ENCODE assay signal across 1 cellular context in genomic region chr1:184485731-184486723, GRCh38.
TF ChIP-seq lines count a peak whose summit lies in the region.

No MANE protein-coding gene starts in this region.

TF ChIP-seq in SK-N-SH, 30 proteins besides CTCF, POLR2A, EP300 and RAD21 (continued from another document):
- TF ChIP-seq, protein P1, sequence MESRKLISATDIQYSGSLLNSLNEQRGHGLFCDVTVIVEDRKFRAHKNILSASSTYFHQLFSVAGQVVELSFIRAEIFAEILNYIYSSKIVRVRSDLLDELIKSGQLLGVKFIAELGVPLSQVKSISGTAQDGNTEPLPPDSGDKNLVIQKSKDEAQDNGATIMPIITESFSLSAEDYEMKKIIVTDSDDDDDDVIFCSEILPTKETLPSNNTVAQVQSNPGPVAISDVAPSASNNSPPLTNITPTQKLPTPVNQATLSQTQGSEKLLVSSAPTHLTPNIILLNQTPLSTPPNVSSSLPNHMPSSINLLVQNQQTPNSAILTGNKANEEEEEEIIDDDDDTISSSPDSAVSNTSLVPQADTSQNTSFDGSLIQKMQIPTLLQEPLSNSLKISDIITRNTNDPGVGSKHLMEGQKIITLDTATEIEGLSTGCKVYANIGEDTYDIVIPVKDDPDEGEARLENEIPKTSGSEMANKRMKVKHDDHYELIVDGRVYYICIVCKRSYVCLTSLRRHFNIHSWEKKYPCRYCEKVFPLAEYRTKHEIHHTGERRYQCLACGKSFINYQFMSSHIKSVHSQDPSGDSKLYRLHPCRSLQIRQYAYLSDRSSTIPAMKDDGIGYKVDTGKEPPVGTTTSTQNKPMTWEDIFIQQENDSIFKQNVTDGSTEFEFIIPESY (IDR thresholded peaks at IDR 0.05; ENCODE audit: borderline replicate concordance, low read depth): no peak
- no peak for TF ChIP-seq ELF1 (IDR thresholded peaks at IDR 0.05)
- no peak for TF ChIP-seq SIN3A (IDR thresholded peaks at IDR 0.05; ENCODE audit: borderline replicate concordance, low read depth, low read length)
- no peak for TF ChIP-seq SMC3 (IDR thresholded peaks at IDR 0.05; ENCODE audit: low read depth, low read length)
- no peak for TF ChIP-seq TAF1 (IDR thresholded peaks at IDR 0.05; ENCODE audit: borderline replicate concordance, low read depth, low read length)
- no peak for TF ChIP-seq RXRA (IDR thresholded peaks at IDR 0.05; ENCODE audit: borderline replicate concordance, low read depth)
- TF ChIP-seq, protein P2, sequence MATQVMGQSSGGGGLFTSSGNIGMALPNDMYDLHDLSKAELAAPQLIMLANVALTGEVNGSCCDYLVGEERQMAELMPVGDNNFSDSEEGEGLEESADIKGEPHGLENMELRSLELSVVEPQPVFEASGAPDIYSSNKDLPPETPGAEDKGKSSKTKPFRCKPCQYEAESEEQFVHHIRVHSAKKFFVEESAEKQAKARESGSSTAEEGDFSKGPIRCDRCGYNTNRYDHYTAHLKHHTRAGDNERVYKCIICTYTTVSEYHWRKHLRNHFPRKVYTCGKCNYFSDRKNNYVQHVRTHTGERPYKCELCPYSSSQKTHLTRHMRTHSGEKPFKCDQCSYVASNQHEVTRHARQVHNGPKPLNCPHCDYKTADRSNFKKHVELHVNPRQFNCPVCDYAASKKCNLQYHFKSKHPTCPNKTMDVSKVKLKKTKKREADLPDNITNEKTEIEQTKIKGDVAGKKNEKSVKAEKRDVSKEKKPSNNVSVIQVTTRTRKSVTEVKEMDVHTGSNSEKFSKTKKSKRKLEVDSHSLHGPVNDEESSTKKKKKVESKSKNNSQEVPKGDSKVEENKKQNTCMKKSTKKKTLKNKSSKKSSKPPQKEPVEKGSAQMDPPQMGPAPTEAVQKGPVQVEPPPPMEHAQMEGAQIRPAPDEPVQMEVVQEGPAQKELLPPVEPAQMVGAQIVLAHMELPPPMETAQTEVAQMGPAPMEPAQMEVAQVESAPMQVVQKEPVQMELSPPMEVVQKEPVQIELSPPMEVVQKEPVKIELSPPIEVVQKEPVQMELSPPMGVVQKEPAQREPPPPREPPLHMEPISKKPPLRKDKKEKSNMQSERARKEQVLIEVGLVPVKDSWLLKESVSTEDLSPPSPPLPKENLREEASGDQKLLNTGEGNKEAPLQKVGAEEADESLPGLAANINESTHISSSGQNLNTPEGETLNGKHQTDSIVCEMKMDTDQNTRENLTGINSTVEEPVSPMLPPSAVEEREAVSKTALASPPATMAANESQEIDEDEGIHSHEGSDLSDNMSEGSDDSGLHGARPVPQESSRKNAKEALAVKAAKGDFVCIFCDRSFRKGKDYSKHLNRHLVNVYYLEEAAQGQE (IDR thresholded peaks at IDR 0.05; ENCODE audit: low read depth, low read length): no peak
- TF ChIP-seq TCF12 (IDR thresholded peaks at IDR 0.05): no peak
- no peak for TF ChIP-seq MAX (IDR thresholded peaks at IDR 0.05; ENCODE audit: low read depth)
- TF ChIP-seq GABPA (IDR thresholded peaks at IDR 0.05; ENCODE audit: low read depth): no peak
- TF ChIP-seq NRF1 (IDR thresholded peaks at IDR 0.05; ENCODE audit: low read depth, low read length): no peak
- TF ChIP-seq MEF2A (IDR thresholded peaks at IDR 0.05; ENCODE audit: borderline replicate concordance, low read depth): no peak
- no peak for TF ChIP-seq GATA2 (CRISPR knock-in tag; IDR thresholded peaks at IDR 0.05)
- TF ChIP-seq, protein P3, sequence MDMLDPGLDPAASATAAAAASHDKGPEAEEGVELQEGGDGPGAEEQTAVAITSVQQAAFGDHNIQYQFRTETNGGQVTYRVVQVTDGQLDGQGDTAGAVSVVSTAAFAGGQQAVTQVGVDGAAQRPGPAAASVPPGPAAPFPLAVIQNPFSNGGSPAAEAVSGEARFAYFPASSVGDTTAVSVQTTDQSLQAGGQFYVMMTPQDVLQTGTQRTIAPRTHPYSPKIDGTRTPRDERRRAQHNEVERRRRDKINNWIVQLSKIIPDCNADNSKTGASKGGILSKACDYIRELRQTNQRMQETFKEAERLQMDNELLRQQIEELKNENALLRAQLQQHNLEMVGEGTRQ (IDR thresholded peaks at IDR 0.05; ENCODE audit: borderline replicate concordance, low read depth, low read length): no peak
- no peak for TF ChIP-seq NFIC (IDR thresholded peaks at IDR 0.05; ENCODE audit: borderline replicate concordance)
TF ChIP-seq in SK-N-SH: peak in this region for 0.
